Comparison of ENCODE assay signal across 19 cellular contexts in genomic region chr19:12546903-12547302, GRCh38. TPM values are rescaled to one million over a fixed set of nuclear protein-coding genes. Genes with fewer than 3 reads are reported as not detected.
DNase-seq lines count a peak whose midpoint lies in the region; ATAC-seq, FAIRE-seq and TF ChIP-seq lines count a peak whose summit lies in the region.
"Had no signal": no experiment of that assay in that cellular context is flagged by ENCODE, and none has a peak within 500 bp of the region (broad histone marks: within the 10 kb centered on the region; RNA-seq: fewer than 3 reads in every experiment).

No MANE protein-coding gene starts in this region.

- intact Hi-C loops in activated CD4-positive, alpha-beta memory T cell treated with anti-CD3 and anti-CD28 coated beads for 36 hours (cut with micrococcal nuclease): loop anchor here (5.0 kb wide), 2 partner anchors 345 to 480 kb away; no protein-coding TSS in a partner anchor
- intact Hi-C loops in K562 (cut with micrococcal nuclease): no loop called here
- intact Hi-C loops in Right ventricle myocardium inferior (cut with DNase I): no loop called here

- no peak overlapping the region for H3K4me3 Mint-ChIP-seq in activated CD4-positive, alpha-beta memory T cell treated with anti-CD3 and anti-CD28 coated beads for 36 hours
- H3K4me3 Mint-ChIP-seq in activated CD4-positive, alpha-beta memory T cell treated with anti-CD3 and anti-CD28 coated beads, Interleukin-2, amount 10 ng/mL, durations not matched to agents 7 days and 5 days: no peak overlapping the region
- H3K4me3 Mint-ChIP-seq in CD4-positive, CD25-positive, alpha-beta regulatory T cell: peak overlapping the region in 2 of 4 donors; percentile 17 to 77
- H3K4me3 Mint-ChIP-seq in neural crest cell: peak overlapping the region; percentile 49

- peak overlapping the region; percentile 39 for H3K27ac Mint-ChIP-seq in activated CD4-positive, alpha-beta memory T cell treated with anti-CD3 and anti-CD28 coated beads for 36 hours
- no peak overlapping the region for H3K27ac Mint-ChIP-seq in activated CD4-positive, alpha-beta memory T cell treated with anti-CD3 and anti-CD28 coated beads, Interleukin-2, amount 10 ng/mL, durations not matched to agents 7 days and 5 days
- peak overlapping the region in 2 of 3 donors; percentile 56 to 67 for H3K27ac Mint-ChIP-seq in CD4-positive, CD25-positive, alpha-beta regulatory T cell
- no peak overlapping the region for H3K27ac Mint-ChIP-seq in neural crest cell (ENCODE audit: unreplicated experiment)
- H3K27ac Mint-ChIP-seq: H9 had no signal

- TF ChIP-seq EP300 in K562 (IDR thresholded peaks at IDR 0.05; ENCODE audit: low read length): no peak

- DNase-seq in activated CD4-positive, alpha-beta memory T cell treated with anti-CD3 and anti-CD28 coated beads for 36 hours: no peak
- DNase-seq in activated CD4-positive, alpha-beta memory T cell treated with anti-CD3 and anti-CD28 coated beads, Interleukin-2, amount 10 ng/mL, durations not matched to agents 7 days and 5 days: no peak
- no peak for DNase-seq in CD4-positive, CD25-positive, alpha-beta regulatory T cell
- DNase-seq in K562 (ENCODE audit: extremely low read depth in 1 of 4, low spot score in 3 of 4) (no peak), neural crest cell (ENCODE audit: low read depth, low spot score) (no peak), Right ventricle myocardium inferior (ENCODE audit: missing footprints) (no peak)
- no peak for DNase-seq in stimulated activated naive CD4-positive, alpha-beta T cell treated with Interleukin-2 at 50 U/mL for 16 hours (lab: John Stamatoyannopoulos, UW)
- DNase-seq: 8988T, DND-41, H9, KBM-7, NCI-H1417 treated with DMSO at 0.1 percent for 48 hours, NCI-H1930, NCI-H2171, NCI-H446 treated with DMSO at 0.1 percent for 48 hours, NCI-H748 treated with DMSO at 0.1 percent for 48 hours, RPMI8226 had no signal

- FAIRE-seq in K562 (lab: Jason Lieb, UNC): no peak
- FAIRE-seq: G401.6 had no signal

- no peak overlapping the region for H3K4me2 ChIP-seq in K562 (ENCODE audit: insufficient read depth, low read length)

- no TSS peak for BruUV-seq in K562 (replicated peaks; lab: Mats Ljungman, UMichigan)

- H3K4me3 ChIP-seq in CD4-positive, CD25-positive, alpha-beta regulatory T cell (ENCODE audit: low read depth, low read length): no peak overlapping the region
- H3K4me3 ChIP-seq in K562: no peak overlapping the region

- H3K79me2 ChIP-seq in K562 (ENCODE audit: control insufficient read depth, insufficient read depth, low read length): peaks cover 69% of the 10 kb centered on the region

- H3K36me3 Mint-ChIP-seq in activated CD4-positive, alpha-beta memory T cell treated with anti-CD3 and anti-CD28 coated beads for 36 hours: peaks cover 19% of the 10 kb centered on the region
- peaks cover 74% of the 10 kb centered on the region for H3K36me3 Mint-ChIP-seq in activated CD4-positive, alpha-beta memory T cell treated with anti-CD3 and anti-CD28 coated beads, Interleukin-2, amount 10 ng/mL, durations not matched to agents 7 days and 5 days (ENCODE audit: low read depth)
- peaks cover 38% of the 10 kb centered on the region for H3K36me3 Mint-ChIP-seq in CD4-positive, CD25-positive, alpha-beta regulatory T cell
- H3K36me3 Mint-ChIP-seq in neural crest cell (ENCODE audit: low read depth): peaks cover 44% of the 10 kb centered on the region

- TF ChIP-seq POLR2A in K562 (conservative IDR thresholded peaks at IDR 0.05): no peak

- H3K27ac ChIP-seq in CD4-positive, CD25-positive, alpha-beta regulatory T cell (ENCODE audit: insufficient read depth, low read length, poor library complexity, severe bottlenecking): no peak overlapping the region
- H3K27ac ChIP-seq in K562 (ENCODE audit: extremely low read depth, low read depth, low read length): no peak overlapping the region; the same call in 2 of the 3 replicates

- CTCF ChIA-PET in activated CD4-positive, alpha-beta memory T cell treated with anti-CD3 and anti-CD28 coated beads for 36 hours (lab: Charles Lee): no interaction called here
- CTCF ChIA-PET in activated CD4-positive, alpha-beta memory T cell treated with anti-CD3 and anti-CD28 coated beads, Interleukin-2, amount 10 ng/mL, durations not matched to agents 7 days and 5 days (lab: Charles Lee): no interaction called here
- CTCF ChIA-PET in K562 (lab: Yijun Ruan, JAX; ENCODE audit: low intra/inter-chr PET ratio): no interaction called here

- POLR2A ChIA-PET in activated CD4-positive, alpha-beta memory T cell treated with anti-CD3 and anti-CD28 coated beads for 36 hours (lab: Charles Lee): no interaction called here
- POLR2A ChIA-PET in activated CD4-positive, alpha-beta memory T cell treated with anti-CD3 and anti-CD28 coated beads, Interleukin-2, amount 10 ng/mL, durations not matched to agents 7 days and 5 days (lab: Charles Lee): no interaction called here
- POLR2A ChIA-PET in K562 (lab: Yijun Ruan, JAX): no interaction called here

- 94% methylated on average over 2 of the region's 2 CpGs for WGBS in K562 (ENCODE audit: insufficient coverage, low coverage, missing lambda C conversion rate)

- H4K20me1 ChIP-seq in K562 (replicated peaks; ENCODE audit: control insufficient read depth, insufficient read depth, low read length): no peaks in the 10 kb centered on the region

- peaks cover 15 to 16% of the 10 kb centered on the region in 2 experiments for H3K9me3 ChIP-seq in CD4-positive, CD25-positive, alpha-beta regulatory T cell (ENCODE audit: control insufficient read depth in 2 of 2, low read length in 2 of 2)
- peaks cover 46% of the 10 kb centered on the region for H3K9me3 ChIP-seq in K562 (replicated peaks; ENCODE audit: control insufficient read depth, insufficient read depth, low read depth, low read length)

- no peak for TF ChIP-seq RAD21 in K562 (CRISPR knock-in tag; conservative IDR thresholded peaks at IDR 0.05 in 1 of 2, IDR thresholded peaks at IDR 0.05 in 1 of 2)

- peaks cover 8% of the 10 kb centered on the region for H3K9me3 Mint-ChIP-seq in activated CD4-positive, alpha-beta memory T cell treated with anti-CD3 and anti-CD28 coated beads for 36 hours
- peaks cover 38% of the 10 kb centered on the region for H3K9me3 Mint-ChIP-seq in activated CD4-positive, alpha-beta memory T cell treated with anti-CD3 and anti-CD28 coated beads, Interleukin-2, amount 10 ng/mL, durations not matched to agents 7 days and 5 days
- H3K9me3 Mint-ChIP-seq in CD4-positive, CD25-positive, alpha-beta regulatory T cell: peaks cover 0 to 23% (median 5%) of the 10 kb centered on the region in 7 donors
- H3K9me3 Mint-ChIP-seq in neural crest cell: peaks cover 12% of the 10 kb centered on the region

- no peaks in the 10 kb centered on the region for H3K27me3 ChIP-seq in CD4-positive, CD25-positive, alpha-beta regulatory T cell (ENCODE audit: control insufficient read depth, insufficient read depth, low read length)
- no peaks in the 10 kb centered on the region for H3K27me3 ChIP-seq in K562 (ENCODE audit: control insufficient read depth in 2 of 2, insufficient read depth in 2 of 2, low read length in 2 of 2)

- no peak overlapping the region for H2AFZ ChIP-seq in K562 (ENCODE audit: low read depth, low read length)

- H3K9me1 ChIP-seq in K562 (ENCODE audit: control insufficient read depth, insufficient read depth, low read length): no peaks in the 10 kb centered on the region

- in situ Hi-C loops in K562 (cut with MboI): no loop called here

- no peak overlapping the region for H3K9ac ChIP-seq in K562 (ENCODE audit: insufficient read depth in 1 of 2, low read depth in 2 of 2, low read length in 2 of 2)

- ATAC-seq in CD4-positive, CD25-positive, alpha-beta regulatory T cell (ENCODE audit: low read depth in 2 of 2): no peak
- no peak for ATAC-seq in K562
- no peak for ATAC-seq in GM18861 (IDR thresholded peaks at IDR 0.05; ENCODE audit: unreplicated experiment)
- no peak for ATAC-seq in Right ventricle myocardium inferior

- H3K4me1 ChIP-seq in CD4-positive, CD25-positive, alpha-beta regulatory T cell (ENCODE audit: control insufficient read depth, insufficient read depth, low read length, poor library complexity, severe bottlenecking): peaks cover 24% of the 10 kb centered on the region
- H3K4me1 ChIP-seq in K562 (replicated peaks in 1 of 2; ENCODE audit: control insufficient read depth in 2 of 2, insufficient read depth in 2 of 2, low read length in 2 of 2): peaks cover 35 to 36% of the 10 kb centered on the region in 2 experiments

- H3K27me3 Mint-ChIP-seq in activated CD4-positive, alpha-beta memory T cell treated with anti-CD3 and anti-CD28 coated beads for 36 hours: no peaks in the 10 kb centered on the region
- no peaks in the 10 kb centered on the region for H3K27me3 Mint-ChIP-seq in activated CD4-positive, alpha-beta memory T cell treated with anti-CD3 and anti-CD28 coated beads, Interleukin-2, amount 10 ng/mL, durations not matched to agents 7 days and 5 days
- H3K27me3 Mint-ChIP-seq in CD4-positive, CD25-positive, alpha-beta regulatory T cell: no peaks in the 10 kb centered on the region
- H3K27me3 Mint-ChIP-seq in neural crest cell (ENCODE audit: low read depth): no peaks in the 10 kb centered on the region

- H3K4me1 Mint-ChIP-seq in activated CD4-positive, alpha-beta memory T cell treated with anti-CD3 and anti-CD28 coated beads for 36 hours (ENCODE audit: low read depth): peaks cover 52% of the 10 kb centered on the region
- H3K4me1 Mint-ChIP-seq in activated CD4-positive, alpha-beta memory T cell treated with anti-CD3 and anti-CD28 coated beads, Interleukin-2, amount 10 ng/mL, durations not matched to agents 7 days and 5 days: peaks cover 35% of the 10 kb centered on the region
- H3K4me1 Mint-ChIP-seq in CD4-positive, CD25-positive, alpha-beta regulatory T cell: peaks cover 8 to 81% (median 43%) of the 10 kb centered on the region in 4 donors
- H3K4me1 Mint-ChIP-seq in neural crest cell: peaks cover 20% of the 10 kb centered on the region

- TF ChIP-seq CTCF in K562 (IDR thresholded peaks at IDR 0.05 in 2 of 3, conservative IDR thresholded peaks at IDR 0.05 in 1 of 3; ENCODE audit: insufficient read depth in 2 of 3, low read depth in 1 of 3, low read length in 3 of 3): no peak
- TF ChIP-seq CTCF in neural crest cell (conservative IDR thresholded peaks at IDR 0.05): no peak

- peaks cover 26% of the 10 kb centered on the region for H3K36me3 ChIP-seq in CD4-positive, CD25-positive, alpha-beta regulatory T cell (ENCODE audit: control insufficient read depth, insufficient read depth, low read length)
- H3K36me3 ChIP-seq in K562 (ENCODE audit: control insufficient read depth, insufficient read depth, low read length): peaks cover 43% of the 10 kb centered on the region

RNA-seq across cellular contexts. Expression of gene ZNF564, which starts 4.4 kb away (rescaled TPM):
- total RNA-seq in activated CD4-positive, alpha-beta memory T cell treated with anti-CD3 and anti-CD28 coated beads for 36 hours: 1 to 10 TPM; 6.5 to 7.0 TPM
- 10 to 100 TPM in 1 of 2 experiments, 1 to 10 TPM in 1; 9.4 to 10.2 TPM for total RNA-seq in activated CD4-positive, alpha-beta memory T cell treated with anti-CD3 and anti-CD28 coated beads, Interleukin-2, amount 10 ng/mL, durations not matched to agents 7 days and 5 days
- 16.1 TPM for total RNA-seq in CD4-positive, CD25-positive, alpha-beta regulatory T cell
- 10 to 100 TPM; 16.3 to 20.2 (median 17.6) TPM for polyA plus RNA-seq in CD4-positive, CD25-positive, alpha-beta regulatory T cell
- 33.3 and 61.8 TPM in 2 replicates for total RNA-seq in K562 (2011; cell fraction: chromatin; rRNA removed; ENCODE audit: low replicate concordance)
- total RNA-seq in K562 (2011; cell fraction: nucleolus; rRNA removed): 28.2 and 30.7 TPM in 2 replicates
- 39.2 and 48.5 TPM in 2 replicates for total RNA-seq in K562 (2011; cell fraction: nucleoplasm; rRNA removed)
- total RNA-seq in K562 (2014; rRNA removed) (5.2 and 6.7 TPM in 2 replicates), K562 (2014; rRNA removed; fragmentation: Illumina TruSeq; extraction: Trizol) (7.0 and 10.8 TPM in 2 replicates), K562 (2015; rRNA removed; fragmentation: Illumina TruSeq; extraction: Trizol) (6.1 and 6.4 TPM in 2 replicates), K562 (2021) (6.0 and 8.1 TPM in 2 replicates), neural crest cell (9.9 and 10.7 TPM in 2 replicates), Right ventricle myocardium inferior (10.3 TPM)
- polyA plus RNA-seq in K562 (2011; rRNA removed) (4.5 and 5.4 TPM in 2 replicates), K562 (2014; fragmentation: Illumina TruSeq; extraction: Trizol) (5.1 TPM in 2 replicates), K562 (2014; fragmentation: Nextera tagmentation; extraction: Ambion mirVana) (1 to 10 TPM; 1.4 to 2.1 TPM), K562 (2014; rRNA removed) (4.0 and 5.6 TPM in 2 replicates)
- polyA plus RNA-seq in K562 (2011; cell fraction: cytosol; rRNA removed): 0.78 and 1.9 TPM in 2 replicates
- polyA plus RNA-seq in K562 (2011; cell fraction: nucleus; rRNA removed): 5.6 and 6.1 TPM in 2 replicates
- polyA plus RNA-seq in K562 (2012): 3.7 and 4.5 TPM in 2 replicates
- 13.8 and 21.2 TPM in 2 replicates for polyA minus RNA-seq in K562 (2011; rRNA and poly(A)+ RNA removed)
- 2.4 and 5.1 TPM in 2 replicates for polyA minus RNA-seq in K562 (2011; cell fraction: cytosol; rRNA and poly(A)+ RNA removed)
- polyA minus RNA-seq in K562 (2011; cell fraction: nucleus; rRNA and poly(A)+ RNA removed): 9.7 and 17.8 TPM in 2 replicates

Comparison
In these comparisons a context has a peak if more than half of its experiments do, and no peak if none do; other contexts are left out.
1. H3K27ac Mint-ChIP-seq: peak in activated CD4-positive, alpha-beta memory T cell treated with anti-CD3 and anti-CD28 coated beads for 36 hours (single experiment) and CD4-positive, CD25-positive, alpha-beta regulatory T cell (2 of 3); none in activated CD4-positive, alpha-beta memory T cell treated with anti-CD3 and anti-CD28 coated beads, Interleukin-2, amount 10 ng/mL, durations not matched to agents 7 days and 5 days (single experiment) and neural crest cell (single experiment).